1 cellular context compared by ENCODE assay signal in the genomic region with DNA sequence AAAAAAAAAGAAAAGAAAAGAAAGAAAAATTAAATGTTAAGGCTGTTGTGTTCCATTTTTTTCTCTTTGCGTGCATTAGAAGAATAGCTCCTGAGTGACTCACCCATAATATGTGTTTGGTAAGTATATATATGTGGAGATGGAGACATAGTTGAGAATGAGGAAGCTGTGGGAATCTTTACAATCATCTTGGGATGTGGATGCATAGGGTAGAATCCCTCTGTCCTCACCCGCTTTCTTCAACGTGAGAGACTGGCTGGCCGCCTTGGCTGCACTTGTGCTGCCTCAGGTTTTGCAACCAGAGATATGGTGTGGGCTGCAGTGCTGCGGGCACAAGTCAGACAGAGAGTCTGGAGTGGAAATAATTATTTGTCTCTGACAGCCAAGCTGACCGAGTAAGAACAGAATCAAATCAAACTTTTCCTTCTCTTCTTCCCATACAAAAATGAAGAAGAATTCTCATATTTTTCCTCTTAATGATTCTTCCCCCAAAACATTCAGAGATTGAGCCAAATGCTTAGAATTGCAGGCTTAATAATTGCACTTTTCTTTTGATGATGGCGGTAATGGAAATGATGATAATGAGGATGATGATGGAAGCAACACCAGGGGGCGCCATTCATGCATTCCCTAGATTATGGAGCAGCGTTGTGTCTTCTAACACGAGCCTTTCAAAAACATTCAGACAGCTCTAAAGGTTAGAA.
TF ChIP-seq lines count a peak whose summit lies in the region.

No MANE protein-coding gene starts in this region.

TF ChIP-seq in WTC11, 78 proteins besides CTCF, POLR2A, EP300 and RAD21 (continued from another document):
- TF ChIP-seq, protein P1, sequence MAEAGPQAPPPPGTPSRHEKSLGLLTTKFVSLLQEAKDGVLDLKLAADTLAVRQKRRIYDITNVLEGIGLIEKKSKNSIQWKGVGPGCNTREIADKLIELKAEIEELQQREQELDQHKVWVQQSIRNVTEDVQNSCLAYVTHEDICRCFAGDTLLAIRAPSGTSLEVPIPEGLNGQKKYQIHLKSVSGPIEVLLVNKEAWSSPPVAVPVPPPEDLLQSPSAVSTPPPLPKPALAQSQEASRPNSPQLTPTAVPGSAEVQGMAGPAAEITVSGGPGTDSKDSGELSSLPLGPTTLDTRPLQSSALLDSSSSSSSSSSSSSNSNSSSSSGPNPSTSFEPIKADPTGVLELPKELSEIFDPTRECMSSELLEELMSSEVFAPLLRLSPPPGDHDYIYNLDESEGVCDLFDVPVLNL (CRISPR knock-in tag; IDR thresholded peaks at IDR 0.05; ENCODE audit: borderline replicate concordance, low read depth): no peak
- TF ChIP-seq PRRX2 (CRISPR knock-in tag; IDR thresholded peaks at IDR 0.05) (no peak), ZBTB21 (CRISPR knock-in tag; IDR thresholded peaks at IDR 0.05; ENCODE audit: borderline replicate concordance) (no peak), E2F5 (CRISPR knock-in tag; IDR thresholded peaks at IDR 0.05) (no peak), MXD4 (CRISPR knock-in tag; IDR thresholded peaks at IDR 0.05; ENCODE audit: borderline replicate concordance) (no peak)
TF ChIP-seq in WTC11: peak in this region for 0.
